8 cellular contexts compared by ENCODE assay signal in genomic region chr6:3455490-3456394, GRCh38. TPM values are rescaled to one million over a fixed set of nuclear protein-coding genes. Genes with fewer than 3 reads are reported as not detected.
DNase-seq lines count a peak whose midpoint lies in the region; ATAC-seq, FAIRE-seq and TF ChIP-seq lines count a peak whose summit lies in the region.

No MANE protein-coding gene starts in this region.

- H4K20me1 ChIP-seq in GM12878 (ENCODE audit: control insufficient read depth, insufficient read depth): no peaks in the 10 kb centered on the region

- BruUV-seq in GM12878 (replicated peaks; lab: Mats Ljungman, UMichigan): no TSS peak

- H3K27me3 ChIP-seq in GM12878 (replicated peaks in 1 of 2; ENCODE audit: control insufficient read depth in 2 of 2, insufficient read depth in 2 of 2, low read length in 1 of 2) (peaks cover 7 to 11% of the 10 kb centered on the region in 2 experiments; a peak in 3 of 4 replicates), subcutaneous abdominal adipose tissue (ENCODE audit: control insufficient read depth in 5 of 5, insufficient read depth in 4 of 5, low read length in 5 of 5) (no peaks in the 10 kb centered on the region)

- no peaks in the 10 kb centered on the region for H3K9me3 ChIP-seq in GM12878 (replicated peaks; ENCODE audit: control insufficient read depth, insufficient read depth, low read length)
- no peaks in the 10 kb centered on the region for H3K9me3 ChIP-seq in subcutaneous abdominal adipose tissue (ENCODE audit: control insufficient read depth in 5 of 5, low read length in 5 of 5)

- peak; percentile 23 for ATAC-seq in GM12878
- no peak for ATAC-seq in GM18511 (IDR thresholded peaks at IDR 0.05; ENCODE audit: unreplicated experiment)

- no peak for TF ChIP-seq EP300 in GM12878 (IDR thresholded peaks at IDR 0.05; ENCODE audit: borderline replicate concordance in 1 of 2, control insufficient read depth in 1 of 2, low read depth in 2 of 2, low read length in 2 of 2)

- peak in 13 of 14 donors; percentile 18 to 73 (median 48) for DNase-seq in C1 segment of cervical spinal cord (lab: John Stamatoyannopoulos, UW)
- peak; percentile 30 for DNase-seq in HT-29 (ENCODE audit: low spot score)
- DNase-seq in GM12878 (ENCODE audit: low read depth, low spot score): no peak
- DNase-seq in kidney tubule cell (ENCODE audit: low spot score): peak; percentile 4
- no peak for DNase-seq in glomerular visceral epithelial cell (ENCODE audit: extremely low spot score)
- no peak for DNase-seq in Kasumi-1 (lab: John Stamatoyannopoulos, UW)

- no peak overlapping the region for H2AFZ ChIP-seq in GM12878 (ENCODE audit: control insufficient read depth, low read depth, low read length)

- no peak for FAIRE-seq in GM12878 (lab: Jason Lieb, UNC)

- H3K27ac ChIP-seq in GM12878 (ENCODE audit: control insufficient read depth, insufficient read depth) (no peak overlapping the region), subcutaneous abdominal adipose tissue (ENCODE audit: low read depth, low read length) (peak overlapping the region; percentile 22)

- WGBS in GM12878 (ENCODE audit: insufficient coverage, insufficient replicate concordance, low lambda C conversion rate, missing lambda C conversion rate): 8% methylated on average over 51 of the region's 61 CpGs

- TF ChIP-seq RAD21 in GM12878 (IDR thresholded peaks at IDR 0.05; ENCODE audit: insufficient read depth, low read depth, low read length): no peak

- no peaks in the 10 kb centered on the region for H3K79me2 ChIP-seq in GM12878 (ENCODE audit: control insufficient read depth, insufficient read depth, low read length)

- no peak for TF ChIP-seq CTCF in GM12878 (IDR thresholded peaks at IDR 0.05 in 2 of 3, conservative IDR thresholded peaks at IDR 0.05 in 1 of 3; ENCODE audit: control insufficient read depth in 2 of 3, extremely low read depth in 1 of 3, insufficient read depth in 1 of 3, low read depth in 3 of 3, low read length in 3 of 3)

- intact Hi-C loops in GM12878 (cut with micrococcal nuclease; ENCODE audit: unreplicated experiment): loop anchor here (2.0 to 5.0 kb wide), 3 partner anchors 45 to 277 kb away; no protein-coding TSS in a partner anchor

- 0 out of 2 replicates have a peak, but pooled peaks cover 3% of the 10 kb centered on the region for H3K4me1 ChIP-seq in GM12878 (ENCODE audit: control insufficient read depth, insufficient read depth, low read length)
- peaks cover 6 to 55% (median 51%) of the 10 kb centered on the region in 5 donors for H3K4me1 ChIP-seq in subcutaneous abdominal adipose tissue (ENCODE audit: control insufficient read depth in 5 of 5, insufficient read depth in 5 of 5, low read length in 5 of 5)

- H3K36me3 ChIP-seq in GM12878 (ENCODE audit: control insufficient read depth in 2 of 2, insufficient read depth in 2 of 2, low read length in 1 of 2) (no peaks in the 10 kb centered on the region), subcutaneous abdominal adipose tissue (ENCODE audit: control insufficient read depth in 5 of 5, insufficient read depth in 5 of 5, low read length in 5 of 5) (no peaks in the 10 kb centered on the region)

- TF ChIP-seq POLR2A in GM12878 (IDR thresholded peaks at IDR 0.05; ENCODE audit: low read depth, low read length): no peak

- CTCF ChIA-PET in GM12878 (lab: Yijun Ruan, JAX): interaction anchor here (1.2 to 4.9 kb wide), 9 partner anchors 14 to 276 kb away, joined by 3 to 55 read pairs (median 7); no protein-coding TSS in a partner anchor

- POLR2A ChIA-PET in GM12878 (lab: Charles Lee): interaction anchor here (0.5 kb wide), 1 partner anchor 66 kb away, joined by 4 read pairs; no protein-coding TSS in a partner anchor

- H3K9ac ChIP-seq in GM12878 (ENCODE audit: control insufficient read depth, insufficient read depth, low read length) (no peak overlapping the region), subcutaneous abdominal adipose tissue (ENCODE audit: low read length in 5 of 5) (peak overlapping the region; percentile 22 to 80 (median 78))

- in situ Hi-C loops in GM12878 (cut with MboI): no loop called here

- peak overlapping the region; percentile 71 for H3K4me2 ChIP-seq in GM12878 (ENCODE audit: control insufficient read depth, insufficient read depth)

- RAD21 ChIA-PET in GM12878 (lab: Charles Lee; ENCODE audit: unreplicated experiment): interaction anchor here (0.8 to 3.2 kb wide), 12 partner anchors 12 to 99 kb away, joined by 3 to 22 read pairs (median 6); no protein-coding TSS in a partner anchor

- SMC1A ChIA-PET in GM12878 (lab: Charles Lee; ENCODE audit: uncharacterized antibody, unreplicated experiment): interaction anchor here (1.0 to 5.1 kb wide), 6 partner anchors 10 to 84 kb away, joined by 3 to 46 read pairs (median 7); no protein-coding TSS in a partner anchor

- peak overlapping the region; percentile 65; the same call in 1 of the 2 replicates for H3K4me3 ChIP-seq in GM12878
- peak overlapping the region; percentile 74 to 91 (median 87) for H3K4me3 ChIP-seq in subcutaneous abdominal adipose tissue (ENCODE audit: low read depth in 1 of 5, low read length in 5 of 5)

TF ChIP-seq in GM12878, 131 proteins besides CTCF, POLR2A, EP300 and RAD21:
- TF ChIP-seq JUNB (IDR thresholded peaks at IDR 0.05) (no peak), SUZ12 (IDR thresholded peaks at IDR 0.05; ENCODE audit: unreplicated experiment) (peak; percentile 57), ATF3 (IDR thresholded peaks at IDR 0.05; ENCODE audit: borderline replicate concordance, extremely low read depth, low read depth, low read length) (no peak)

RNA-seq across cellular contexts. Expression of gene SLC22A23, which starts 1.1 kb away (rescaled TPM):
- 7.5 and 10.8 TPM in 2 replicates for total RNA-seq in HT-29 (2014; rRNA removed; shearing (Covaris generic))
- 117 and 146 TPM in 2 replicates for total RNA-seq in GM12878 (2013; cell fraction: nucleolus; rRNA removed)
- 1.7 and 1.9 TPM in 2 replicates for total RNA-seq in GM12878 (2014; rRNA removed)
- total RNA-seq in GM12878 (2014; rRNA removed; fragmentation: Illumina TruSeq; extraction: Trizol): 0.67 and 0.88 TPM in 2 replicates
- 2.4 and 3.0 TPM in 2 replicates for total RNA-seq in GM12878 (2021)
- 0.80 TPM for polyA plus RNA-seq in GM12878 (2011; ENCODE audit: low read depth)
- polyA plus RNA-seq in GM12878 (2011; rRNA removed): 0.14 and 0.42 TPM in 2 replicates
- polyA plus RNA-seq in GM12878 (2011; cell fraction: cytosol; rRNA removed): 0.52 and 0.57 TPM in 2 replicates
- 1.6 and 1.9 TPM in 2 replicates for polyA plus RNA-seq in GM12878 (2011; cell fraction: nucleus; rRNA removed)
- polyA plus RNA-seq in GM12878 (2012): 1.1 and 1.5 TPM in 2 replicates
- polyA plus RNA-seq in GM12878 (2014; fragmentation: Illumina TruSeq; extraction: Trizol): 0.33 and 0.94 TPM in 2 replicates
- polyA plus RNA-seq in GM12878 (2014; fragmentation: Nextera tagmentation; extraction: Ambion mirVana): under 1 TPM; 0.20 to 0.24 TPM
- 1.1 and 1.4 TPM in 2 replicates for polyA plus RNA-seq in GM12878 (2014; rRNA removed)
- polyA plus RNA-seq in GM12878 (2016; fragmentation: Nextera tagmentation; extraction: Ambion mirVana): under 1 TPM; 0.55 to 0.81 TPM
- 1.0 and 1.3 TPM in 2 replicates for polyA minus RNA-seq in GM12878 (2011; rRNA and poly(A)+ RNA removed)
- not detected in 2 replicates for polyA minus RNA-seq in GM12878 (2011; cell fraction: cytosol; rRNA and poly(A)+ RNA removed)
- polyA minus RNA-seq in GM12878 (2011; cell fraction: nucleus; rRNA and poly(A)+ RNA removed): 2.2 and 2.7 TPM in 2 replicates

Comparison
In these comparisons a context has a peak if more than half of its experiments do, and no peak if none do; other contexts are left out.
1. DNase-seq: peak in C1 segment of cervical spinal cord (13 of 14), HT-29 (single experiment) and kidney tubule cell (single experiment); none in GM12878 (single experiment), glomerular visceral epithelial cell (single experiment) and Kasumi-1 (0 of 2).